In genomic region chr5:68269820-68270219, GRCh38 we compare ENCODE assay signal across 22 cellular contexts. TPM values are rescaled to one million over a fixed set of nuclear protein-coding genes. Genes with fewer than 3 reads are reported as not detected.
A peak's percentile ranks its signal among the peaks of the same experiment; 100 is the strongest.
DNase-seq lines count a peak whose midpoint lies in the region; ATAC-seq and TF ChIP-seq lines count a peak whose summit lies in the region.
"Had no signal": no experiment of that assay in that cellular context is flagged by ENCODE, and none has a peak within 500 bp of the region (broad histone marks: within the 10 kb centered on the region; RNA-seq: fewer than 3 reads in every experiment).

No MANE protein-coding gene starts in this region.

- DNase-seq in activated CD8-positive, alpha-beta memory T cell treated with anti-CD3 and anti-CD28 coated beads, Interleukin-2, amount 10 ng/mL, durations not matched to agents 7 days and 5 days = no peak
- no peak for DNase-seq in activated CD8-positive, alpha-beta memory T cell treated with anti-CD3 and anti-CD28 coated beads for 24 hours
- no peak for DNase-seq in CD8-positive, alpha-beta memory T cell
- no peak for DNase-seq in activated naive CD8-positive, alpha-beta T cell treated with anti-CD3 and anti-CD28 coated beads for 36 hours
- no peak for DNase-seq in natural killer cell
- no peak for DNase-seq in OCI-LY7 (ENCODE audit: low spot score)
- no peak for DNase-seq in NCI-H2227 (lab: John Stamatoyannopoulos, UW; ENCODE audit: unreplicated experiment)
- DNase-seq: activated effector memory CD4-positive, alpha-beta T cell treated with anti-CD3 and anti-CD28 coated beads, Interleukin-2, amount 50 U/mL, for 16 hours; cortex of kidney; foreskin fibroblast; HCEC 1CT; left cardiac atrium; NCI-H2029; nucleus accumbens; retina; T-helper 1 cell had no signal

- no peaks in the 10 kb centered on the region for H3K27me3 ChIP-seq in CD8-positive, alpha-beta memory T cell (ENCODE audit: insufficient read depth, low read length, poor library complexity, severe bottlenecking)

- H3K27me3 Mint-ChIP-seq in activated CD8-positive, alpha-beta memory T cell treated with anti-CD3 and anti-CD28 coated beads, Interleukin-2, amount 10 ng/mL, durations not matched to agents 7 days and 5 days = no peaks in the 10 kb centered on the region
- no peaks in the 10 kb centered on the region for H3K27me3 Mint-ChIP-seq in CD8-positive, alpha-beta memory T cell
- H3K27me3 Mint-ChIP-seq in activated naive CD8-positive, alpha-beta T cell treated with anti-CD3 and anti-CD28 coated beads for 36 hours = no peaks in the 10 kb centered on the region
- no peaks in the 10 kb centered on the region for H3K27me3 Mint-ChIP-seq in natural killer cell (ENCODE audit: low read depth in 2 of 2)
- H3K27me3 Mint-ChIP-seq: IgD-negative memory B cell had no signal

- POLR2A ChIA-PET in CD8-positive, alpha-beta memory T cell (lab: Charles Lee) = interaction anchor here (1.0 to 1.4 kb wide), 3 partner anchors 10 to 54 kb away, joined by 3 to 4 read pairs (median 3); partner anchors contain the start of gene PIK3R1
- POLR2A ChIA-PET in OCI-LY7 (lab: Charles Lee) = interaction anchor here (0.8 kb wide), 2 partner anchors 13 to 20 kb away, joined by 3 read pairs; no protein-coding TSS in a partner anchor

- H3K9me3 Mint-ChIP-seq in activated CD8-positive, alpha-beta memory T cell treated with anti-CD3 and anti-CD28 coated beads, Interleukin-2, amount 10 ng/mL, durations not matched to agents 7 days and 5 days (ENCODE audit: low read depth) = no peaks in the 10 kb centered on the region
- no peaks in the 10 kb centered on the region for H3K9me3 Mint-ChIP-seq in CD8-positive, alpha-beta memory T cell
- no peaks in the 10 kb centered on the region for H3K9me3 Mint-ChIP-seq in activated naive CD8-positive, alpha-beta T cell treated with anti-CD3 and anti-CD28 coated beads for 36 hours
- H3K9me3 Mint-ChIP-seq in natural killer cell = no peaks in the 10 kb centered on the region
- H3K9me3 Mint-ChIP-seq: CD14-positive monocyte, IgD-negative memory B cell, type B pancreatic cell had no signal

- no peak overlapping the region for H3K4me3 ChIP-seq in CD8-positive, alpha-beta memory T cell (ENCODE audit: low read length)
- H3K4me3 ChIP-seq in OCI-LY7 (ENCODE audit: low read depth, low read length, poor library complexity, severe bottlenecking) = no peak overlapping the region
- H3K4me3 ChIP-seq: A549 had no signal

- ATAC-seq in activated CD8-positive, alpha-beta memory T cell treated with anti-CD3 and anti-CD28 coated beads, Interleukin-2, amount 10 ng/mL, durations not matched to agents 7 days and 5 days = no peak
- ATAC-seq in natural killer cell (no peak), GM18517 (IDR thresholded peaks at IDR 0.05; ENCODE audit: unreplicated experiment) (no peak)
- ATAC-seq: A549, left cardiac atrium had no signal

- no peak overlapping the region for H3K27ac ChIP-seq in CD8-positive, alpha-beta memory T cell (ENCODE audit: low read depth, low read length)
- no peak overlapping the region for H3K27ac ChIP-seq in OCI-LY7 (ENCODE audit: low read depth, low read length, poor library complexity, severe bottlenecking)
- H3K27ac ChIP-seq: A549, HL-60 had no signal

- no peak overlapping the region for H3K4me2 ChIP-seq in OCI-LY7 (ENCODE audit: low read length)
- H3K4me2 ChIP-seq: A549 had no signal

- intact Hi-C loops in natural killer cell (cut with micrococcal nuclease) (loop anchor here (5.0 kb wide), 1 partner anchor 1023 kb away; no protein-coding TSS in a partner anchor), OCI-LY7 (cut with micrococcal nuclease; ENCODE audit: unreplicated experiment) (loop anchor here (5.0 to 10.0 kb wide), 2 partner anchors 375 to 1023 kb away; no protein-coding TSS in a partner anchor)

- H3K36me3 ChIP-seq in CD8-positive, alpha-beta memory T cell (ENCODE audit: insufficient read depth, low read length) = no peaks in the 10 kb centered on the region
- peaks cover 20% of the 10 kb centered on the region for H3K36me3 ChIP-seq in OCI-LY7 (ENCODE audit: insufficient read depth, low read length)

- no peaks in the 10 kb centered on the region for H3K9me3 ChIP-seq in CD8-positive, alpha-beta memory T cell (ENCODE audit: low read length)
- H3K9me3 ChIP-seq in OCI-LY7 (ENCODE audit: low read length) = no peaks in the 10 kb centered on the region
- H3K9me3 ChIP-seq: A549 had no signal

- peak overlapping the region; percentile 68 for H3K27ac Mint-ChIP-seq in activated CD8-positive, alpha-beta memory T cell treated with anti-CD3 and anti-CD28 coated beads, Interleukin-2, amount 10 ng/mL, durations not matched to agents 7 days and 5 days
- peak overlapping the region in 7 of 8 donors; percentile 12 to 65 (median 51) for H3K27ac Mint-ChIP-seq in CD8-positive, alpha-beta memory T cell
- peak overlapping the region; percentile 29 for H3K27ac Mint-ChIP-seq in activated naive CD8-positive, alpha-beta T cell treated with anti-CD3 and anti-CD28 coated beads for 36 hours
- peak overlapping the region; percentile 76 to 93 for H3K27ac Mint-ChIP-seq in natural killer cell
- H3K27ac Mint-ChIP-seq: IgD-negative memory B cell, type B pancreatic cell had no signal

- H4K20me1 ChIP-seq in OCI-LY7 (ENCODE audit: insufficient read depth, low read length) = peaks cover 12% of the 10 kb centered on the region; the same call in 1 of the 2 replicates

- H2AFZ ChIP-seq in OCI-LY7 (ENCODE audit: low read length) = no peak overlapping the region

- no TSS peak for BruUV-seq in OCI-LY7 (replicated peaks; lab: Mats Ljungman, UMichigan)

- peaks cover 83% of the 10 kb centered on the region for H3K4me1 Mint-ChIP-seq in activated CD8-positive, alpha-beta memory T cell treated with anti-CD3 and anti-CD28 coated beads, Interleukin-2, amount 10 ng/mL, durations not matched to agents 7 days and 5 days
- peaks cover 87 to 96% (median 95%) of the 10 kb centered on the region in 3 donors for H3K4me1 Mint-ChIP-seq in CD8-positive, alpha-beta memory T cell
- H3K4me1 Mint-ChIP-seq in activated naive CD8-positive, alpha-beta T cell treated with anti-CD3 and anti-CD28 coated beads for 36 hours = peaks cover 71% of the 10 kb centered on the region
- peaks cover 77 to 78% of the 10 kb centered on the region in 2 donors for H3K4me1 Mint-ChIP-seq in natural killer cell

- peaks cover 15% of the 10 kb centered on the region for H3K36me3 Mint-ChIP-seq in activated CD8-positive, alpha-beta memory T cell treated with anti-CD3 and anti-CD28 coated beads, Interleukin-2, amount 10 ng/mL, durations not matched to agents 7 days and 5 days
- H3K36me3 Mint-ChIP-seq in CD8-positive, alpha-beta memory T cell = peaks cover 4 to 25% (median 7%) of the 10 kb centered on the region in 3 donors
- H3K36me3 Mint-ChIP-seq in activated naive CD8-positive, alpha-beta T cell treated with anti-CD3 and anti-CD28 coated beads for 36 hours = peaks cover 21% of the 10 kb centered on the region
- peaks cover 7% of the 10 kb centered on the region for H3K36me3 Mint-ChIP-seq in natural killer cell

- TF ChIP-seq CTCF in natural killer cell (IDR thresholded peaks at IDR 0.05) (no peak), OCI-LY7 (conservative IDR thresholded peaks at IDR 0.05; ENCODE audit: low read length) (no peak)

- peaks cover 94% of the 10 kb centered on the region for H3K4me1 ChIP-seq in CD8-positive, alpha-beta memory T cell (ENCODE audit: insufficient read depth, low read length)
- H3K4me1 ChIP-seq in OCI-LY7 (ENCODE audit: insufficient read depth, low read length, poor library complexity, severe bottlenecking) = no peaks in the 10 kb centered on the region

- H3K79me2 ChIP-seq in OCI-LY7 (ENCODE audit: insufficient read depth, low read depth, low read length) = peaks cover 25% of the 10 kb centered on the region; the same call in 1 of the 2 replicates

- CTCF ChIA-PET in activated CD8-positive, alpha-beta memory T cell treated with anti-CD3 and anti-CD28 coated beads, Interleukin-2, amount 10 ng/mL, durations not matched to agents 7 days and 5 days (lab: Charles Lee) = interaction anchor here (0.9 to 4.8 kb wide), 8 partner anchors 10 to 164 kb away, joined by 3 to 27 read pairs (median 5); partner anchors contain the start of gene PIK3R1
- CTCF ChIA-PET in CD8-positive, alpha-beta memory T cell (lab: Charles Lee) = interaction anchor here (1.2 to 4.2 kb wide), 6 partner anchors 10 to 1023 kb away, joined by 3 to 29 read pairs (median 7); partner anchors contain the start of gene PIK3R1
- CTCF ChIA-PET in OCI-LY7 (lab: Charles Lee; ENCODE audit: unreplicated experiment) = no interaction called here

- H3K4me3 Mint-ChIP-seq in activated CD8-positive, alpha-beta memory T cell treated with anti-CD3 and anti-CD28 coated beads, Interleukin-2, amount 10 ng/mL, durations not matched to agents 7 days and 5 days = peak overlapping the region; percentile 30
- peak overlapping the region in 5 of 7 donors; percentile 9 to 68 (median 61) for H3K4me3 Mint-ChIP-seq in CD8-positive, alpha-beta memory T cell
- no peak overlapping the region for H3K4me3 Mint-ChIP-seq in activated naive CD8-positive, alpha-beta T cell treated with anti-CD3 and anti-CD28 coated beads for 36 hours
- no peak overlapping the region for H3K4me3 Mint-ChIP-seq in natural killer cell
- H3K4me3 Mint-ChIP-seq: CD14-positive monocyte, type B pancreatic cell had no signal

- no peaks in the 10 kb centered on the region for H3K9me2 ChIP-seq in OCI-LY7 (ENCODE audit: insufficient read depth, low read length)

RNA-seq across cellular contexts. Expression of gene PIK3R1, which starts 54.3 kb away (rescaled TPM):
- total RNA-seq in activated CD8-positive, alpha-beta memory T cell treated with anti-CD3 and anti-CD28 coated beads, Interleukin-2, amount 10 ng/mL, durations not matched to agents 7 days and 5 days = 10 to 100 TPM; 78.4 to 84.7 TPM
- total RNA-seq in CD8-positive, alpha-beta memory T cell = 10 to 100 TPM; 46.9 to 47.9 TPM
- 75.9 TPM for polyA plus RNA-seq in CD8-positive, alpha-beta memory T cell
- 10 to 100 TPM; 39.7 to 41.6 TPM for total RNA-seq in activated naive CD8-positive, alpha-beta T cell treated with anti-CD3 and anti-CD28 coated beads for 36 hours
- 100 to 1,000 TPM; 307 to 365 (median 313) TPM for total RNA-seq in natural killer cell
- total RNA-seq in OCI-LY7 (2014; rRNA removed; shearing (Covaris generic)) = 14.9 and 15.8 TPM in 2 replicates
- total RNA-seq in OCI-LY7 (2022) = 43.4 and 45.6 TPM in 2 replicates

Comparison
In these comparisons a context has a peak if more than half of its experiments do, and no peak if none do; other contexts are left out.
1. H3K27ac Mint-ChIP-seq: peak in every context shown above with its lines; median percentile 84 in natural killer cell; 68 in activated CD8-positive, alpha-beta memory T cell treated with anti-CD3 and anti-CD28 coated beads, Interleukin-2, amount 10 ng/mL, durations not matched to agents 7 days and 5 days; 51 in CD8-positive, alpha-beta memory T cell; 29 in activated naive CD8-positive, alpha-beta T cell treated with anti-CD3 and anti-CD28 coated beads for 36 hours.
2. H3K4me3 Mint-ChIP-seq: peak in activated CD8-positive, alpha-beta memory T cell treated with anti-CD3 and anti-CD28 coated beads, Interleukin-2, amount 10 ng/mL, durations not matched to agents 7 days and 5 days (single experiment) and CD8-positive, alpha-beta memory T cell (5 of 7); none in activated naive CD8-positive, alpha-beta T cell treated with anti-CD3 and anti-CD28 coated beads for 36 hours (single experiment) and natural killer cell (single experiment).